ENCODE assay signal across 1 cellular context in genomic region chr2:215808996-215809395, GRCh38.
TF ChIP-seq lines count a peak whose summit lies in the region.

No MANE protein-coding gene starts in this region.

TF ChIP-seq in GM23338, 12 proteins besides CTCF, POLR2A, EP300 and RAD21 (continued from another document):
- TF ChIP-seq REST (IDR thresholded peaks at IDR 0.05; ENCODE audit: unreplicated experiment) (no peak), ZNF462 (CRISPR knock-in tag; IDR thresholded peaks at IDR 0.05) (no peak), ZNF114 (CRISPR knock-in tag; IDR thresholded peaks at IDR 0.05) (no peak), ETS1 (IDR thresholded peaks at IDR 0.05) (no peak), ZNF331 (CRISPR knock-in tag; IDR thresholded peaks at IDR 0.05; ENCODE audit: low read depth) (no peak), EZH2 (IDR thresholded peaks at IDR 0.05; ENCODE audit: low read depth, unreplicated experiment) (no peak), EZH2phosphoT487 (IDR thresholded peaks at IDR 0.05; ENCODE audit: unreplicated experiment) (no peak), POLR2AphosphoS5 (IDR thresholded peaks at IDR 0.05; ENCODE audit: low read depth) (no peak)
